Comparison of ENCODE assay signal across 18 cellular contexts in genomic region chr3:46282041-46282440, GRCh38. TPM values are rescaled to one million over a fixed set of nuclear protein-coding genes. Genes with fewer than 3 reads are reported as not detected.
"Had no signal": no experiment of that assay in that cellular context is flagged by ENCODE, and none has a peak within 500 bp of the region (broad histone marks: within the 10 kb centered on the region; RNA-seq: fewer than 3 reads in every experiment).

No MANE protein-coding gene starts in this region.

- H3K9ac ChIP-seq: parathyroid adenoma had no signal

- H3K4me3 Mint-ChIP-seq: activated B cell treated with CpG ODN at 0.5 μM for 24 hours had no signal

- H3K36me3 ChIP-seq: esophagus squamous epithelium, left lung, neutrophil, thoracic aorta, upper lobe of right lung had no signal

- H3K9me3 ChIP-seq: neutrophil, thoracic aorta, upper lobe of right lung had no signal

- H3K4me1 ChIP-seq: parathyroid adenoma had no signal

- H3K4me3 ChIP-seq: coronary artery, esophagus squamous epithelium, left lung, SK-N-MC, thoracic aorta, upper lobe of right lung had no signal

- H2AFZ ChIP-seq: parathyroid adenoma had no signal

- H3K79me2 ChIP-seq: parathyroid adenoma had no signal

- DNase-seq: activated B cell treated with CpG ODN at 0.5 μM for 24 hours; activated naive CD4-positive, alpha-beta T cell treated with Interleukin-2 at 50 U/mL for 16 hours; caudate nucleus; esophagus squamous epithelium; hippocampal formation; kidney; left lung; mammary epithelial cell; naive thymus-derived CD4-positive, alpha-beta T cell; stimulated activated CD4-positive, alpha-beta T cell treated with anti-CD3 and anti-CD28 coated beads, Interleukin-1b, Interleukin-23, amount 100 ng/mL, for 48 hours; upper lobe of right lung had no signal

- H3K27ac Mint-ChIP-seq: activated B cell treated with CpG ODN at 0.5 μM for 24 hours had no signal

- ATAC-seq: left lung; naive thymus-derived CD4-positive, alpha-beta T cell; upper lobe of right lung had no signal

- H3K27me3 ChIP-seq: esophagus squamous epithelium, left lung, neutrophil, upper lobe of right lung had no signal

- H3K27me3 Mint-ChIP-seq: activated B cell treated with CpG ODN at 0.5 μM for 24 hours had no signal

RNA-seq across cellular contexts. Expression of gene CCR3, which starts 39.8 kb away (rescaled TPM):
- total RNA-seq: activated B cell treated with CpG ODN at 0.5 μM for 24 hours, esophagus squamous epithelium, fibroblast of villous mesenchyme, glomerular endothelial cell, kidney, thoracic aorta had no signal
